In genomic region chr21:27519357-27519756, GRCh38 we compare ENCODE assay signal across 15 cellular contexts.
DNase-seq lines count a peak whose midpoint lies in the region; TF ChIP-seq lines count a peak whose summit lies in the region.
"Had no signal": no experiment of that assay in that cellular context is flagged by ENCODE, and none has a peak within 500 bp of the region (broad histone marks: within the 10 kb centered on the region; RNA-seq: fewer than 3 reads in every experiment).

No MANE protein-coding gene starts in this region.

- no peak for TF ChIP-seq CTCF in choroid plexus epithelial cell (conservative IDR thresholded peaks at IDR 0.05; ENCODE audit: low read depth, low read length)

- no peaks in the 10 kb centered on the region for H3K9me3 ChIP-seq in CD8-positive, alpha-beta memory T cell (ENCODE audit: low read length)
- H3K9me3 ChIP-seq in Karpas-422 (ENCODE audit: low read length) = peaks cover 22% of the 10 kb centered on the region

- H3K9me2 ChIP-seq in Karpas-422 (replicated peaks; ENCODE audit: insufficient read depth, low read length) = no peaks in the 10 kb centered on the region

- no peaks in the 10 kb centered on the region for H3K79me2 ChIP-seq in Karpas-422 (ENCODE audit: low read length)

- peaks cover 0 to 5% (median 0%) of the 10 kb centered on the region in 3 donors for H3K36me3 Mint-ChIP-seq in CD8-positive, alpha-beta memory T cell
- H3K36me3 Mint-ChIP-seq: CD4-positive, CD25-positive, alpha-beta regulatory T cell; stimulated activated naive B cell treated with anti-CD40 and anti-IgM and Interleukin-4, amounts not matched to agents 10 μg/mL and 1 μg/mL and 100 μg/mL, for 72 hours had no signal

- H3K36me3 ChIP-seq in CD8-positive, alpha-beta memory T cell (ENCODE audit: insufficient read depth, low read length) = no peaks in the 10 kb centered on the region
- no peaks in the 10 kb centered on the region for H3K36me3 ChIP-seq in Karpas-422 (ENCODE audit: insufficient read depth, low read length)
- H3K36me3 ChIP-seq: HAP-1 had no signal

- intact Hi-C loops in posterior cingulate gyrus (cut with DNase I) = no loop called here

- H3K27me3 Mint-ChIP-seq in CD8-positive, alpha-beta memory T cell = no peaks in the 10 kb centered on the region
- H3K27me3 Mint-ChIP-seq: activated naive CD8-positive, alpha-beta T cell treated with anti-CD3 and anti-CD28 coated beads, Interleukin-2, amount 50 U/mL, for 24 hours; CD4-positive, CD25-positive, alpha-beta regulatory T cell; naive thymus-derived CD8-positive, alpha-beta T cell; stimulated activated naive B cell treated with anti-CD40 and anti-IgM and Interleukin-4, amounts not matched to agents 10 μg/mL and 1 μg/mL and 100 μg/mL, for 72 hours had no signal

- POLR2A ChIA-PET in CD8-positive, alpha-beta memory T cell (lab: Charles Lee) = no interaction called here

- no peak overlapping the region for H2AFZ ChIP-seq in Karpas-422 (ENCODE audit: low read length)

- no peaks in the 10 kb centered on the region for H3K4me1 Mint-ChIP-seq in CD8-positive, alpha-beta memory T cell
- H3K4me1 Mint-ChIP-seq: activated naive CD8-positive, alpha-beta T cell treated with anti-CD3 and anti-CD28 coated beads, Interleukin-2, amount 50 U/mL, for 24 hours; CD4-positive, CD25-positive, alpha-beta regulatory T cell; naive thymus-derived CD8-positive, alpha-beta T cell; stimulated activated naive B cell treated with anti-CD40 and anti-IgM and Interleukin-4, amounts not matched to agents 10 μg/mL and 1 μg/mL and 100 μg/mL, for 72 hours had no signal

- no peaks in the 10 kb centered on the region for H4K20me1 ChIP-seq in Karpas-422 (ENCODE audit: insufficient read depth, low read depth, low read length)

- CTCF ChIA-PET in CD8-positive, alpha-beta memory T cell (lab: Charles Lee) = no interaction called here

- H3K27me3 ChIP-seq in CD8-positive, alpha-beta memory T cell (ENCODE audit: insufficient read depth, low read length, poor library complexity, severe bottlenecking) = no peaks in the 10 kb centered on the region
- no peaks in the 10 kb centered on the region for H3K27me3 ChIP-seq in Karpas-422 (ENCODE audit: low read length)

- H3K27ac ChIP-seq in CD8-positive, alpha-beta memory T cell (ENCODE audit: low read depth, low read length) = no peak overlapping the region
- no peak overlapping the region for H3K27ac ChIP-seq in Karpas-422 (ENCODE audit: low read length)
- H3K27ac ChIP-seq: HL-60 had no signal

- H3K4me3 Mint-ChIP-seq in CD8-positive, alpha-beta memory T cell = no peak overlapping the region
- H3K4me3 Mint-ChIP-seq: activated naive CD8-positive, alpha-beta T cell treated with anti-CD3 and anti-CD28 coated beads, Interleukin-2, amount 50 U/mL, for 24 hours; CD4-positive, CD25-positive, alpha-beta regulatory T cell; naive thymus-derived CD8-positive, alpha-beta T cell; stimulated activated naive B cell treated with anti-CD40 and anti-IgM and Interleukin-4, amounts not matched to agents 10 μg/mL and 1 μg/mL and 100 μg/mL, for 72 hours had no signal

- peaks cover 7 to 23% (median 9%) of the 10 kb centered on the region in 5 donors for H3K9me3 Mint-ChIP-seq in CD8-positive, alpha-beta memory T cell

- no peak overlapping the region for H3K4me2 ChIP-seq in Karpas-422 (ENCODE audit: low read depth, low read length, poor library complexity, severe bottlenecking)

- H3K9ac ChIP-seq in Karpas-422 (ENCODE audit: low read length) = no peak overlapping the region

- no peaks in the 10 kb centered on the region for H3K4me1 ChIP-seq in CD8-positive, alpha-beta memory T cell (ENCODE audit: insufficient read depth, low read length)
- no peaks in the 10 kb centered on the region for H3K4me1 ChIP-seq in Karpas-422 (ENCODE audit: low read length)
- H3K4me1 ChIP-seq: HAP-1 had no signal

- H3K4me3 ChIP-seq in choroid plexus epithelial cell (ENCODE audit: low read depth, low read length) (no peak overlapping the region), Karpas-422 (ENCODE audit: low read length) (no peak overlapping the region)
- no peak overlapping the region for H3K4me3 ChIP-seq in CD8-positive, alpha-beta memory T cell (ENCODE audit: low read length)
- H3K4me3 ChIP-seq: HAP-1 had no signal

- no peak overlapping the region for H3K27ac Mint-ChIP-seq in CD8-positive, alpha-beta memory T cell
- H3K27ac Mint-ChIP-seq: activated naive CD8-positive, alpha-beta T cell treated with anti-CD3 and anti-CD28 coated beads, Interleukin-2, amount 50 U/mL, for 24 hours; CD4-positive, CD25-positive, alpha-beta regulatory T cell; naive thymus-derived CD8-positive, alpha-beta T cell; stimulated activated naive B cell treated with anti-CD40 and anti-IgM and Interleukin-4, amounts not matched to agents 10 μg/mL and 1 μg/mL and 100 μg/mL, for 72 hours had no signal

- peak; percentile 94 for DNase-seq in EH (ENCODE audit: low read depth)
- DNase-seq in NCI-H226 = peak; percentile 90
- peak; percentile 87 for DNase-seq in choroid plexus epithelial cell (ENCODE audit: low read depth)
- peak; percentile 65 for DNase-seq in non-pigmented ciliary epithelial cell (ENCODE audit: low read depth)
- no peak for DNase-seq in CD8-positive, alpha-beta memory T cell
- DNase-seq in Karpas-422 = no peak
- DNase-seq in HPDE6-E6E7 (ENCODE audit: extremely low spot score) = no peak
- DNase-seq in posterior cingulate gyrus = no peak
- DNase-seq: activated CD4-positive, CD25-positive, alpha-beta regulatory T cell treated with anti-CD3 and anti-CD28 coated beads, Interleukin-2, amount 50 U/mL, for 72 hours; activated naive CD8-positive, alpha-beta T cell treated with anti-CD3 and anti-CD28 coated beads, Interleukin-2, amount 50 U/mL, for 24 hours; CD4-positive, CD25-positive, alpha-beta regulatory T cell; naive thymus-derived CD8-positive, alpha-beta T cell; stimulated activated naive B cell treated with anti-CD40 and anti-IgM and Interleukin-4, amounts not matched to agents 10 μg/mL and 1 μg/mL and 100 μg/mL, for 72 hours had no signal

Comparison
In these comparisons a context has a peak if more than half of its experiments do, and no peak if none do; other contexts are left out.
1. DNase-seq: peak in EH (single experiment), NCI-H226 (single experiment), choroid plexus epithelial cell (single experiment) and non-pigmented ciliary epithelial cell (single experiment); none in CD8-positive, alpha-beta memory T cell (0 of 5), Karpas-422 (single experiment), HPDE6-E6E7 (single experiment) and posterior cingulate gyrus (0 of 10).